Comparison of ENCODE assay signal across 9 cellular contexts in genomic region chr16:88920618-88921602, GRCh38. TPM values are rescaled to one million over a fixed set of nuclear protein-coding genes. Genes with fewer than 3 reads are reported as not detected.
DNase-seq lines count a peak whose midpoint lies in the region; ATAC-seq and TF ChIP-seq lines count a peak whose summit lies in the region.
"Had no signal": no experiment of that assay in that cellular context is flagged by ENCODE, and none has a peak within 500 bp of the region (broad histone marks: within the 10 kb centered on the region; RNA-seq: fewer than 3 reads in every experiment).

No MANE protein-coding gene starts in this region.

- H3K4me3 Mint-ChIP-seq in CD8-positive, alpha-beta T cell = no peak overlapping the region
- peak overlapping the region; percentile 57 to 90 (median 70) for H3K4me3 Mint-ChIP-seq in IgD-negative memory B cell
- H3K4me3 Mint-ChIP-seq: activated naive CD4-positive, alpha-beta T cell treated with anti-CD3 and anti-CD28 coated beads, Interleukin-2, amount 50 U/mL, for 24 hours had no signal

- H3K4me1 ChIP-seq in CD8-positive, alpha-beta T cell (ENCODE audit: insufficient read depth, low read length) = peaks cover 14% of the 10 kb centered on the region

- no peaks in the 10 kb centered on the region for H3K36me3 ChIP-seq in CD8-positive, alpha-beta T cell (ENCODE audit: insufficient read depth, low read length)

- POLR2A ChIA-PET in CD8-positive, alpha-beta T cell (lab: Charles Lee) = no interaction called here
- POLR2A ChIA-PET in HEK293T (lab: Yijun Ruan, JAX) = no interaction called here

- no peak for TF ChIP-seq CTCF in CD8-positive, alpha-beta T cell (IDR thresholded peaks at IDR 0.05)
- TF ChIP-seq CTCF in cardiac fibroblast (IDR thresholded peaks at IDR 0.05; ENCODE audit: low read depth, low read length) = no peak

- H3K9me3 ChIP-seq in CD8-positive, alpha-beta T cell (ENCODE audit: low read length) = no peaks in the 10 kb centered on the region

- H3K27ac ChIP-seq in CD8-positive, alpha-beta T cell (ENCODE audit: low read depth, low read length) = no peak overlapping the region

- CTCF ChIA-PET in CD8-positive, alpha-beta T cell (lab: Charles Lee) = no interaction called here
- CTCF ChIA-PET in HEK293T (lab: Yijun Ruan, JAX) = no interaction called here

- no peaks in the 10 kb centered on the region for H3K36me3 Mint-ChIP-seq in CD8-positive, alpha-beta T cell
- H3K36me3 Mint-ChIP-seq in IgD-negative memory B cell = peaks cover 5% of the 10 kb centered on the region
- H3K36me3 Mint-ChIP-seq: activated naive CD4-positive, alpha-beta T cell treated with anti-CD3 and anti-CD28 coated beads, Interleukin-2, amount 50 U/mL, for 24 hours had no signal

- peak overlapping the region; percentile 27 for H3K27ac Mint-ChIP-seq in CD8-positive, alpha-beta T cell
- peak overlapping the region; percentile 74 to 95 (median 86) for H3K27ac Mint-ChIP-seq in IgD-negative memory B cell
- H3K27ac Mint-ChIP-seq: activated naive CD4-positive, alpha-beta T cell treated with anti-CD3 and anti-CD28 coated beads, Interleukin-2, amount 50 U/mL, for 24 hours had no signal

- H3K4me3 ChIP-seq in CD8-positive, alpha-beta T cell (ENCODE audit: low read depth, low read length) = no peak overlapping the region
- no peak overlapping the region for H3K4me3 ChIP-seq in cardiac fibroblast (replicated peaks in 1 of 2; ENCODE audit: low read depth in 2 of 2, low read length in 2 of 2)

- no peaks in the 10 kb centered on the region for H3K27me3 ChIP-seq in CD8-positive, alpha-beta T cell (ENCODE audit: insufficient read depth, low read length)

- peak; percentile 44 for ATAC-seq in CD8-positive, alpha-beta T cell
- ATAC-seq in HG02610 (IDR thresholded peaks at IDR 0.05; ENCODE audit: unreplicated experiment) = no peak

- peaks cover 6% of the 10 kb centered on the region for H3K27me3 Mint-ChIP-seq in CD8-positive, alpha-beta T cell (ENCODE audit: low read depth)
- H3K27me3 Mint-ChIP-seq in IgD-negative memory B cell = no peaks in the 10 kb centered on the region
- H3K27me3 Mint-ChIP-seq: activated naive CD4-positive, alpha-beta T cell treated with anti-CD3 and anti-CD28 coated beads, Interleukin-2, amount 50 U/mL, for 24 hours had no signal

- intact Hi-C loops in CD8-positive, alpha-beta T cell (cut with DNase I, micrococcal nuclease) = no loop called here

- peaks cover 6% of the 10 kb centered on the region for H3K4me1 Mint-ChIP-seq in CD8-positive, alpha-beta T cell (ENCODE audit: low read depth)
- H3K4me1 Mint-ChIP-seq in IgD-negative memory B cell = peaks cover 16 to 23% (median 17%) of the 10 kb centered on the region in 3 donors

- no peaks in the 10 kb centered on the region for H3K9me3 Mint-ChIP-seq in CD8-positive, alpha-beta T cell
- no peaks in the 10 kb centered on the region for H3K9me3 Mint-ChIP-seq in IgD-negative memory B cell
- H3K9me3 Mint-ChIP-seq: activated naive CD4-positive, alpha-beta T cell treated with anti-CD3 and anti-CD28 coated beads, Interleukin-2, amount 50 U/mL, for 24 hours had no signal

- no peak for DNase-seq in CD8-positive, alpha-beta T cell
- DNase-seq in cardiac fibroblast (ENCODE audit: low read depth in 2 of 2) (peak; percentile 71 to 77), mucosa of gallbladder (ENCODE audit: low spot score) (peak; percentile 57), iPS-NIHi7 (ENCODE audit: extremely low spot score) (no peak), HEK293T (ENCODE audit: extremely low spot score) (no peak), NCI-H526 (lab: John Stamatoyannopoulos, UW) (no peak)

TF ChIP-seq in HEK293T, 16 proteins besides CTCF, POLR2A, EP300 and RAD21:
- TF ChIP-seq FOXK2 (IDR thresholded peaks at IDR 0.05) = no peak
- TF ChIP-seq, protein P1, sequence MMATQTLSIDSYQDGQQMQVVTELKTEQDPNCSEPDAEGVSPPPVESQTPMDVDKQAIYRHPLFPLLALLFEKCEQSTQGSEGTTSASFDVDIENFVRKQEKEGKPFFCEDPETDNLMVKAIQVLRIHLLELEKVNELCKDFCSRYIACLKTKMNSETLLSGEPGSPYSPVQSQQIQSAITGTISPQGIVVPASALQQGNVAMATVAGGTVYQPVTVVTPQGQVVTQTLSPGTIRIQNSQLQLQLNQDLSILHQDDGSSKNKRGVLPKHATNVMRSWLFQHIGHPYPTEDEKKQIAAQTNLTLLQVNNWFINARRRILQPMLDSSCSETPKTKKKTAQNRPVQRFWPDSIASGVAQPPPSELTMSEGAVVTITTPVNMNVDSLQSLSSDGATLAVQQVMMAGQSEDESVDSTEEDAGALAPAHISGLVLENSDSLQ (IDR thresholded peaks at IDR 0.05) = no peak

RNA-seq across cellular contexts. Expression of gene PABPN1L, which starts 54.5 kb away (rescaled TPM):
- not detected for total RNA-seq in CD8-positive, alpha-beta T cell
- not detected for polyA plus RNA-seq in IgD-negative memory B cell
- not detected for total RNA-seq in mucosa of gallbladder

RNA-seq across cellular contexts. Expression of gene CBFA2T3, which starts 56.1 kb away (rescaled TPM):
- under 1 TPM; 0.11 to 0.31 TPM for total RNA-seq in CD8-positive, alpha-beta T cell
- 38.8 TPM for polyA plus RNA-seq in IgD-negative memory B cell
- 5.2 TPM for total RNA-seq in mucosa of gallbladder

Comparison
In these comparisons a context has a peak if more than half of its experiments do, and no peak if none do; other contexts are left out.
1. DNase-seq: peak in cardiac fibroblast (2 of 2) and mucosa of gallbladder (single experiment); none in CD8-positive, alpha-beta T cell (0 of 7), iPS-NIHi7 (single experiment), HEK293T (single experiment) and NCI-H526 (0 of 2).